12 cellular contexts compared by ENCODE assay signal in the genomic region with DNA sequence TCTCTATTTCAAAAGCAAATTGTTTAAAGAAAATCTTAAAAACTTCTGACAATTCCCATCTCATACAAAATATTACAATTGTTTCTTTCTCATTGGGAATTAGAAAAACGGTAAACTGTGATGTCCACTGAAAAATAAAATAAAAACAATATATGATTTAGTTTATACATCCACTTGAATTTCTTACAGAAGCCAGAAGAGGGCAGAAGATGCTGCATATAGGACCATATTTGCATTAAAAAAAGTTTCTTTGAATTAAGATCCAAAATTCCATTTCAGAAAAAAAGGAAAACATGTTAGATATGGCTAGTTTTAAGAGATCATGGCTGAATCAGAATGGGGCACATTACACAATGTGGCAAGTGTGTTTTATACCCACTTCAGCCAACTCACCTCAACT. TPM values are rescaled to one million over a fixed set of nuclear protein-coding genes. Genes with fewer than 3 reads are reported as not detected.
DNase-seq lines count a peak whose midpoint lies in the region; ATAC-seq, FAIRE-seq and TF ChIP-seq lines count a peak whose summit lies in the region.
"Had no signal": no experiment of that assay in that cellular context is flagged by ENCODE, and none has a peak within 500 bp of the region (broad histone marks: within the 10 kb centered on the region; RNA-seq: fewer than 3 reads in every experiment).

No MANE protein-coding gene starts in this region.

- no peak overlapping the region for H3K18ac ChIP-seq in H9 (ENCODE audit: insufficient read length, low read depth, low read length)

- H3K79me2 ChIP-seq in H9 (ENCODE audit: insufficient read depth, low read length) (no peaks in the 10 kb centered on the region), SU-DHL-6 (ENCODE audit: insufficient read depth, low read length) (no peaks in the 10 kb centered on the region)

- no peak overlapping the region for H3K14ac ChIP-seq in H9 (ENCODE audit: insufficient read depth, low read length)

- H3K23ac ChIP-seq in H9 (ENCODE audit: insufficient read length, low read depth, low read length): no peak overlapping the region

- H3K27me3 ChIP-seq in BE2C (no peaks in the 10 kb centered on the region), H9 (ENCODE audit: insufficient read depth, low read length) (no peaks in the 10 kb centered on the region), SU-DHL-6 (ENCODE audit: low read length) (no peaks in the 10 kb centered on the region)
- H3K27me3 ChIP-seq: ovary had no signal

- no peak overlapping the region; a peak in 1 of 7 replicates for H3K27ac Mint-ChIP-seq in H9

- H3K9me2 ChIP-seq in SU-DHL-6 (replicated peaks; ENCODE audit: insufficient read depth, low read length): no peaks in the 10 kb centered on the region

- H4K91ac ChIP-seq in H9 (ENCODE audit: insufficient read length, low read depth, low read length): no peak overlapping the region

- peaks cover 46 to 47% of the 10 kb centered on the region in 2 experiments for H3K4me1 Mint-ChIP-seq in H9

- no peak overlapping the region for H2AFZ ChIP-seq in H9 (ENCODE audit: low read length)
- H2AFZ ChIP-seq in SU-DHL-6 (ENCODE audit: low read depth, low read length, severe bottlenecking): no peak overlapping the region

- H3K27ac ChIP-seq in H9 (ENCODE audit: insufficient read length, low read depth, low read length) (no peak overlapping the region), SU-DHL-6 (ENCODE audit: low read depth, low read length) (no peak overlapping the region)
- H3K27ac ChIP-seq: ovary had no signal

- H3K4ac ChIP-seq in H9 (ENCODE audit: low read depth, low read length): no peak overlapping the region

- peaks cover 0 to under 1% (median 0%) of the 10 kb centered on the region in 3 experiments; a peak in 1 of 7 replicates for H3K36me3 Mint-ChIP-seq in H9 (ENCODE audit: insufficient read depth in 1 of 3, low read depth in 3 of 3)

- no peak overlapping the region for H3K4me3 Mint-ChIP-seq in H9

- H4K5ac ChIP-seq in H9 (ENCODE audit: insufficient read length, low read depth, low read length): no peak overlapping the region

- peak; percentile 58 for FAIRE-seq in islet of Langerhans (lab: Jason Lieb, UNC)
- FAIRE-seq: keratinocyte had no signal

- WGBS in H9 (ENCODE audit: extremely low coverage, insufficient read length, low lambda C conversion rate): no CpG with 5 or more reads among the region's 1 CpG

- H3K9me3 Mint-ChIP-seq in H9: no peaks in the 10 kb centered on the region

- no peak overlapping the region for H2AK5ac ChIP-seq in H9 (ENCODE audit: insufficient read length, low read length)

- H3K4me1 ChIP-seq in BE2C: no peaks in the 10 kb centered on the region
- no peaks in the 10 kb centered on the region; the same call in 1 of the 2 replicates for H3K4me1 ChIP-seq in H9 (ENCODE audit: insufficient read depth, low read length)

- H3K56ac ChIP-seq in H9 (ENCODE audit: insufficient read length, low read depth, low read length): no peak overlapping the region

- no peak overlapping the region for H3T11ph ChIP-seq in H9 (ENCODE audit: low read length)

- H2BK120ac ChIP-seq in H9 (ENCODE audit: low read depth, low read length, poor library complexity, severe bottlenecking): no peak overlapping the region

- no peak for DNase-seq in BE2C
- DNase-seq in H9: no peak
- DNase-seq in stimulated activated CD4-positive, alpha-beta T cell treated with anti-CD3 and anti-CD28 coated beads, Interleukin-4, amount 100 ng/mL, for 1 hour: no peak
- DNase-seq in HuH-7 (ENCODE audit: low spot score): no peak
- DNase-seq: NCI-H2171; ovary; stimulated activated CD4-positive, alpha-beta T cell treated with anti-CD3 and anti-CD28 coated beads, Interleukin-4, amount 100 ng/mL, for 24 hours had no signal

- ATAC-seq in HG03095 (IDR thresholded peaks at IDR 0.05; ENCODE audit: unreplicated experiment) (no peak), GM21390 (IDR thresholded peaks at IDR 0.05; ENCODE audit: unreplicated experiment) (no peak)

- H4K20me1 ChIP-seq in H9 (ENCODE audit: control insufficient read depth, insufficient read depth, insufficient read length) (no peaks in the 10 kb centered on the region), SU-DHL-6 (ENCODE audit: low read depth, low read length) (no peaks in the 10 kb centered on the region)

- H3F3A ChIP-seq in SU-DHL-6 (ENCODE audit: insufficient read depth): no peaks in the 10 kb centered on the region

- no peak overlapping the region for H2BK15ac ChIP-seq in H9 (ENCODE audit: low read depth, low read length)

- H3K27me3 Mint-ChIP-seq in H9 (ENCODE audit: low read depth): no peaks in the 10 kb centered on the region

- H3K9ac ChIP-seq in H9 (ENCODE audit: extremely low read depth, insufficient read length, low read length) (no peak overlapping the region), SU-DHL-6 (ENCODE audit: low read length) (no peak overlapping the region)

- H3K23me2 ChIP-seq in H9 (ENCODE audit: insufficient read length, low read depth, low read length, poor library complexity, severe bottlenecking): no peaks in the 10 kb centered on the region

- TF ChIP-seq CTCF in BE2C (IDR thresholded peaks at IDR 0.05; ENCODE audit: low read depth, low read length) (peak; percentile 34), H9 (conservative IDR thresholded peaks at IDR 0.05) (peak; percentile 72), SU-DHL-6 (IDR thresholded peaks at IDR 0.05; ENCODE audit: insufficient read depth, low read length, poor library complexity, severe bottlenecking) (peak; percentile 24)

- H3K4me2 ChIP-seq in H9 (ENCODE audit: insufficient read depth, insufficient read length, low read length) (no peak overlapping the region), SU-DHL-6 (ENCODE audit: low read depth, low read length, poor library complexity, severe bottlenecking) (no peak overlapping the region)

- no peaks in the 10 kb centered on the region for H3K36me3 ChIP-seq in BE2C
- no peaks in the 10 kb centered on the region for H3K36me3 ChIP-seq in SU-DHL-6 (ENCODE audit: low read length)
- H3K36me3 ChIP-seq: ovary had no signal

- H3K9me3 ChIP-seq in BE2C (no peaks in the 10 kb centered on the region), H9 (ENCODE audit: control insufficient read depth, low read depth, low read length) (no peaks in the 10 kb centered on the region), SU-DHL-6 (ENCODE audit: insufficient read depth, low read length) (no peaks in the 10 kb centered on the region)

- H3K79me1 ChIP-seq in H9 (ENCODE audit: insufficient read depth, low read depth, low read length, poor library complexity, severe bottlenecking): no peaks in the 10 kb centered on the region

- no peak overlapping the region for H4K8ac ChIP-seq in H9 (replicated peaks; ENCODE audit: insufficient read length, low read depth, low read length)

- H2BK20ac ChIP-seq in H9 (ENCODE audit: low read depth, low read length, poor library complexity, severe bottlenecking): no peak overlapping the region

- H3K4me3 ChIP-seq in BE2C (ENCODE audit: low read depth, low read length) (no peak overlapping the region), SU-DHL-6 (ENCODE audit: insufficient read depth, low read length, poor library complexity, severe bottlenecking) (no peak overlapping the region)
- H3K4me3 ChIP-seq: ovary had no signal

- H2BK12ac ChIP-seq in H9 (ENCODE audit: insufficient read length, low read depth, low read length): no peak overlapping the region

- H2BK5ac ChIP-seq in H9 (ENCODE audit: insufficient read length, low read length): no peak overlapping the region

RNA-seq across cellular contexts. Expression of a gene that starts 39.3 kb away (rescaled TPM):
- polyA plus RNA-seq in BE2C (2012; ENCODE audit: insufficient read depth, insufficient read length, low read depth): 0.51 TPM
- 0.13 and 0.22 TPM in 2 replicates for total RNA-seq in H9 (2021)
- polyA plus RNA-seq: keratinocyte had no signal
